Comparison of ENCODE assay signal across 1 cellular context in genomic region chr14:69269381-69269780, GRCh38.
TF ChIP-seq lines count a peak whose summit lies in the region.

No MANE protein-coding gene starts in this region.

TF ChIP-seq in IMR-90, 13 proteins besides CTCF, POLR2A, EP300 and RAD21 (continued from another document):
- TF ChIP-seq ELK1 (IDR thresholded peaks at IDR 0.05; ENCODE audit: borderline replicate concordance, low read depth, low read length) (no peak), MAZ (IDR thresholded peaks at IDR 0.05; ENCODE audit: borderline replicate concordance, low read depth, low read length) (no peak), MAFK (IDR thresholded peaks at IDR 0.05; ENCODE audit: low read depth, low read length) (no peak), BHLHE40 (IDR thresholded peaks at IDR 0.05; ENCODE audit: low read depth, low read length) (no peak), RCOR1 (IDR thresholded peaks at IDR 0.05; ENCODE audit: insufficient replicate concordance, low read length) (no peak), RFX5 (IDR thresholded peaks at IDR 0.05; ENCODE audit: low read depth, low read length) (no peak), SMC3 (IDR thresholded peaks at IDR 0.05; ENCODE audit: low read depth, low read length) (no peak), NFE2L2 (IDR thresholded peaks at IDR 0.05; ENCODE audit: low read depth, low read length) (no peak), CHD1 (IDR thresholded peaks at IDR 0.05; ENCODE audit: low read depth, low read length) (no peak)
- TF ChIP-seq, protein P1, sequence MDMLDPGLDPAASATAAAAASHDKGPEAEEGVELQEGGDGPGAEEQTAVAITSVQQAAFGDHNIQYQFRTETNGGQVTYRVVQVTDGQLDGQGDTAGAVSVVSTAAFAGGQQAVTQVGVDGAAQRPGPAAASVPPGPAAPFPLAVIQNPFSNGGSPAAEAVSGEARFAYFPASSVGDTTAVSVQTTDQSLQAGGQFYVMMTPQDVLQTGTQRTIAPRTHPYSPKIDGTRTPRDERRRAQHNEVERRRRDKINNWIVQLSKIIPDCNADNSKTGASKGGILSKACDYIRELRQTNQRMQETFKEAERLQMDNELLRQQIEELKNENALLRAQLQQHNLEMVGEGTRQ (IDR thresholded peaks at IDR 0.05; ENCODE audit: low read depth, low read length), result no peak
